In genomic region chr4:183399166-183399565, GRCh38 we compare ENCODE assay signal across 11 cellular contexts. TPM values are rescaled to one million over a fixed set of nuclear protein-coding genes. Genes with fewer than 3 reads are reported as not detected.
DNase-seq lines count a peak whose midpoint lies in the region; ATAC-seq and TF ChIP-seq lines count a peak whose summit lies in the region.
"Had no signal": no experiment of that assay in that cellular context is flagged by ENCODE, and none has a peak within 500 bp of the region (broad histone marks: within the 10 kb centered on the region; RNA-seq: fewer than 3 reads in every experiment).

No MANE protein-coding gene starts in this region.

- H3K4me3 Mint-ChIP-seq in type B pancreatic cell = peak overlapping the region; percentile 90

- no peaks in the 10 kb centered on the region for H3K79me2 ChIP-seq in SU-DHL-6 (ENCODE audit: insufficient read depth, low read length)

- peaks cover 27% of the 10 kb centered on the region for H3K4me1 Mint-ChIP-seq in type B pancreatic cell (ENCODE audit: unreplicated experiment)

- intact Hi-C loops in Right ventricle myocardium inferior (cut with DNase I) = no loop called here
- intact Hi-C loops in spleen (cut with DNase I; ENCODE audit: low total_unique reads) = no loop called here

- H3K27me3 Mint-ChIP-seq in type B pancreatic cell = peaks cover 21% of the 10 kb centered on the region

- H3K27ac ChIP-seq in right atrium auricular region = no peak overlapping the region
- H3K27ac ChIP-seq in SU-DHL-6 (ENCODE audit: low read depth, low read length) = no peak overlapping the region
- no peak overlapping the region for H3K27ac ChIP-seq in iPS-18a (ENCODE audit: low read length)
- peak overlapping the region in 4 of 8 donors; percentile 67 to 84 (median 80) for H3K27ac ChIP-seq in spleen

- H3F3A ChIP-seq in SU-DHL-6 (ENCODE audit: insufficient read depth) = no peaks in the 10 kb centered on the region

- no peak for TF ChIP-seq CTCF in right atrium auricular region (IDR thresholded peaks at IDR 0.05)
- TF ChIP-seq CTCF in SU-DHL-6 (IDR thresholded peaks at IDR 0.05; ENCODE audit: insufficient read depth, low read length, poor library complexity, severe bottlenecking) = no peak
- TF ChIP-seq CTCF in type B pancreatic cell (conservative IDR thresholded peaks at IDR 0.05) = no peak
- no peak for TF ChIP-seq CTCF in spleen (IDR thresholded peaks at IDR 0.05 in 8 of 11, conservative IDR thresholded peaks at IDR 0.05 in 3 of 11)

- no peaks in the 10 kb centered on the region for H3K27me3 ChIP-seq in right atrium auricular region
- no peaks in the 10 kb centered on the region for H3K27me3 ChIP-seq in SU-DHL-6 (ENCODE audit: low read length)
- peaks cover 21% of the 10 kb centered on the region for H3K27me3 ChIP-seq in iPS-18a (ENCODE audit: control insufficient read depth, insufficient read depth, low read length)
- H3K27me3 ChIP-seq in spleen (replicated peaks in 1 of 7) = peaks cover 0 to 4% (median 0%) of the 10 kb centered on the region in 7 donors

- no peaks in the 10 kb centered on the region for H3K36me3 ChIP-seq in right atrium auricular region
- H3K36me3 ChIP-seq in SU-DHL-6 (ENCODE audit: low read length) = no peaks in the 10 kb centered on the region
- no peaks in the 10 kb centered on the region for H3K36me3 ChIP-seq in iPS-18a (ENCODE audit: control insufficient read depth, low read depth, low read length)
- H3K36me3 ChIP-seq in spleen = no peaks in the 10 kb centered on the region
- H3K36me3 ChIP-seq: HAP-1 had no signal

- H2AFZ ChIP-seq in SU-DHL-6 (ENCODE audit: low read depth, low read length, severe bottlenecking) = peak overlapping the region; percentile 92

- H3K9me2 ChIP-seq in SU-DHL-6 (replicated peaks; ENCODE audit: insufficient read depth, low read length) = no peaks in the 10 kb centered on the region

- no peaks in the 10 kb centered on the region for H3K36me3 Mint-ChIP-seq in type B pancreatic cell

- H3K4me1 ChIP-seq in right atrium auricular region (peaks cover 0 to 8% of the 10 kb centered on the region in 2 donors), iPS-18a (ENCODE audit: control insufficient read depth, low read depth, low read length) (no peaks in the 10 kb centered on the region), spleen (peaks cover 0 to 53% (median 19%) of the 10 kb centered on the region in 6 donors)

- H3K9ac ChIP-seq in SU-DHL-6 (ENCODE audit: low read length) = 0 out of 2 replicates have a peak overlapping the region, but pooled peaks have one; percentile 58
- no peak overlapping the region for H3K9ac ChIP-seq in iPS-18a (ENCODE audit: low read length)

- H3K4me2 ChIP-seq in SU-DHL-6 (ENCODE audit: low read depth, low read length, poor library complexity, severe bottlenecking) = peak overlapping the region; percentile 65

- TF ChIP-seq POLR2A in spleen (IDR thresholded peaks at IDR 0.05) = no peak

- no peaks in the 10 kb centered on the region for H4K20me1 ChIP-seq in SU-DHL-6 (ENCODE audit: low read depth, low read length)

- H3K9me3 ChIP-seq in right atrium auricular region = no peaks in the 10 kb centered on the region
- H3K9me3 ChIP-seq in SU-DHL-6 (ENCODE audit: insufficient read depth, low read length) = no peaks in the 10 kb centered on the region
- no peaks in the 10 kb centered on the region for H3K9me3 ChIP-seq in iPS-18a (ENCODE audit: control insufficient read depth, low read depth, low read length)
- no peaks in the 10 kb centered on the region for H3K9me3 ChIP-seq in spleen
- H3K9me3 ChIP-seq: HAP-1 had no signal

- H3K4me3 ChIP-seq in right atrium auricular region = no peak overlapping the region
- no peak overlapping the region for H3K4me3 ChIP-seq in SU-DHL-6 (ENCODE audit: insufficient read depth, low read length, poor library complexity, severe bottlenecking)
- H3K4me3 ChIP-seq in iPS-18a (ENCODE audit: low read length) = peak overlapping the region; percentile 36
- H3K4me3 ChIP-seq in spleen = peak overlapping the region in 3 of 8 donors; percentile 42 to 69 (median 55)

- 59 to 81% (median 63%) methylated on average over 16 of the region's 16 CpGs for WGBS in spleen, 5 donors

- ATAC-seq in Right ventricle myocardium inferior (peak; percentile 24), GM18502 (IDR thresholded peaks at IDR 0.05; ENCODE audit: poor library complexity, unreplicated experiment) (no peak)

- no peak for DNase-seq in Right ventricle myocardium inferior (ENCODE audit: missing footprints)
- DNase-seq in right atrium auricular region (ENCODE audit: low spot score) = no peak
- no peak for DNase-seq in type B pancreatic cell (ENCODE audit: extremely low spot score, unreplicated experiment)
- no peak for DNase-seq in spleen
- no peak for DNase-seq in activated CD4-positive, alpha-beta T cell treated with anti-CD3 and anti-CD28 coated beads, Interleukin-2, amount 50 U/mL, for 4 hours
- DNase-seq: DMS79, NCI-H187 treated with DMSO at 0.1 percent for 48 hours had no signal

- peak overlapping the region; percentile 2 for H3K27ac Mint-ChIP-seq in type B pancreatic cell

- H3K9me3 Mint-ChIP-seq in type B pancreatic cell = no peaks in the 10 kb centered on the region

RNA-seq across cellular contexts. Expression of gene CDKN2AIP, which starts 45.3 kb away (rescaled TPM):
- 10.6 TPM for total RNA-seq in Right ventricle myocardium inferior
- total RNA-seq in right atrium auricular region = 10 to 100 TPM in 1 of 2 donors, 1 to 10 TPM in 1; 9.7 to 11.1 TPM
- total RNA-seq in type B pancreatic cell (ENCODE audit: low replicate concordance) = 29.7 and 57.5 TPM in 2 replicates
- total RNA-seq in spleen = 10 to 100 TPM; 11.6 to 27.9 (median 19.5) TPM
- 10 to 100 TPM; 11.9 to 19.0 (median 14.2) TPM for polyA plus RNA-seq in spleen
